Comparison of ENCODE assay signal across 1 cellular context in genomic region chr2:119494163-119494790, GRCh38.
TF ChIP-seq lines count a peak whose summit lies in the region.

No MANE protein-coding gene starts in this region.

TF ChIP-seq in WTC11, 78 proteins besides CTCF, POLR2A, EP300 and RAD21 (continued from another document):
- no peak for TF ChIP-seq E2F4 (CRISPR knock-in tag; IDR thresholded peaks at IDR 0.05; ENCODE audit: borderline replicate concordance, low read depth)
- TF ChIP-seq ESRRA (CRISPR knock-in tag; IDR thresholded peaks at IDR 0.05; ENCODE audit: borderline replicate concordance): no peak
